In genomic region chr1:229507951-229508822, GRCh38 we compare ENCODE assay signal across 8 cellular contexts. TPM values are rescaled to one million over a fixed set of nuclear protein-coding genes. Genes with fewer than 3 reads are reported as not detected.
A peak's percentile ranks its signal among the peaks of the same experiment; 100 is the strongest.
DNase-seq lines count a peak whose midpoint lies in the region; ATAC-seq and TF ChIP-seq lines count a peak whose summit lies in the region.

NUP133 (minus strand) TSS chr1:229508341; CDS start chr1:229508249, 92 bp downstream.

- peak; percentile 94 for ATAC-seq in GM21619 (IDR thresholded peaks at IDR 0.05; ENCODE audit: unreplicated experiment)

- BruUV-seq in PC-9 (replicated peaks; lab: Mats Ljungman, UMichigan) = no TSS peak

- H3K4me3 ChIP-seq in Jurkat, Clone E6-1 (ENCODE audit: low read length) = peak within 1 kb of the TSS; percentile 96
- H3K4me3 ChIP-seq in PC-9 (peak within 1 kb of the TSS; percentile 74), epithelial cell of proximal tubule (ENCODE audit: low read depth, low read length) (peak within 1 kb of the TSS; percentile 77), mucosa of rectum (ENCODE audit: low read length in 2 of 2) (peak within 1 kb of the TSS; percentile 79 to 81)

- peak within 1 kb of the TSS; percentile 89 for H2AFZ ChIP-seq in PC-9

- H3K79me2 ChIP-seq in PC-9 (ENCODE audit: low read depth) = peaks cover 26% of the 10 kb centered on the region

- CTCF ChIA-PET in PC-9 (lab: Charles Lee) = interaction anchor here (0.5 kb wide), 1 partner anchor 897 kb away, joined by 8 read pairs; no protein-coding TSS in a partner anchor

- peak within 1 kb of the TSS; percentile 90 for H3K4me2 ChIP-seq in PC-9

- no peaks in the 10 kb centered on the region for H3K9me3 ChIP-seq in PC-9 (ENCODE audit: insufficient read depth, low read depth)
- H3K9me3 ChIP-seq in mucosa of rectum (ENCODE audit: control insufficient read depth in 2 of 2, low read length in 2 of 2) = no peaks in the 10 kb centered on the region

- peak within 1 kb of the TSS; percentile 85 to 98 for H3K9ac ChIP-seq in mucosa of rectum (ENCODE audit: low read depth in 1 of 2, low read length in 2 of 2)

- DNase-seq in DMS153 (lab: John Stamatoyannopoulos, UW) = peak; percentile 98
- DNase-seq in Jurkat, Clone E6-1 (ENCODE audit: low read depth, low spot score) = peak; percentile 97
- DNase-seq in PC-9 = peak; percentile 91 to 95
- DNase-seq in activated T-cell treated with anti-CD3 and anti-CD28 coated beads, Interleukin-2, amount 50 U/mL, for 1 hour = peak; percentile 98
- peak; percentile 82 for DNase-seq in epithelial cell of proximal tubule (ENCODE audit: low read depth)
- peak; percentile 100 for DNase-seq in stimulated activated CD8-positive, alpha-beta memory T cell treated with anti-CD3 and anti-CD28 coated beads, Interleukin-4, amount 100 ng/mL, for 48 hours

- no peaks in the 10 kb centered on the region for H3K9me2 ChIP-seq in PC-9 (ENCODE audit: insufficient read depth)

- H3K27ac ChIP-seq in PC-9 (peak within 1 kb of the TSS; percentile 73), mucosa of rectum (ENCODE audit: low read depth in 2 of 2, low read length in 2 of 2) (peak within 1 kb of the TSS; percentile 94)

- POLR2A ChIA-PET in PC-9 (lab: Charles Lee; ENCODE audit: unreplicated experiment) = interaction anchor here (0.6 to 0.7 kb wide), 3 partner anchors 30 to 1830 kb away, joined by 3 read pairs; partner anchors contain the start of gene SPRTN

- intact Hi-C loops in PC-9 (cut with micrococcal nuclease; ENCODE audit: unreplicated experiment) = loop anchor here (1.0 to 10.0 kb wide), 4 partner anchors 49 to 807 kb away; partner anchors contain the start of genes ABCB10, CCSAP, TAF5L and URB2

- no peaks in the 10 kb centered on the region for H3K36me3 ChIP-seq in PC-9 (ENCODE audit: low read depth)
- H3K36me3 ChIP-seq in mucosa of rectum (ENCODE audit: control insufficient read depth in 2 of 2, insufficient read depth in 2 of 2, low read length in 2 of 2) = peaks cover 0 to 3% of the 10 kb centered on the region in 2 donors

- H4K20me1 ChIP-seq in PC-9 (ENCODE audit: insufficient read depth) = no peaks in the 10 kb centered on the region

- H3K4me1 ChIP-seq in PC-9 (replicated peaks; ENCODE audit: insufficient read depth) (peaks cover 11% of the 10 kb centered on the region), mucosa of rectum (ENCODE audit: control insufficient read depth in 2 of 2, insufficient read depth in 2 of 2, low read length in 2 of 2) (peaks cover 8 to 11% of the 10 kb centered on the region in 2 donors)

- TF ChIP-seq CTCF in PC-9 (conservative IDR thresholded peaks at IDR 0.05) (no peak), epithelial cell of proximal tubule (conservative IDR thresholded peaks at IDR 0.05; ENCODE audit: low read depth, low read length) (no peak)

- H3K27me3 ChIP-seq in PC-9 (ENCODE audit: insufficient read depth, low read depth) (no peaks in the 10 kb centered on the region), mucosa of rectum (ENCODE audit: control insufficient read depth in 2 of 2, insufficient read depth in 2 of 2, low read length in 2 of 2) (no peaks in the 10 kb centered on the region)

- no peaks in the 10 kb centered on the region for H3F3A ChIP-seq in PC-9 (ENCODE audit: insufficient read depth, low read depth)

RNA-seq across cellular contexts. Expression of gene NUP133, which starts in this region (rescaled TPM):
- 40.8 TPM for polyA plus RNA-seq in Jurkat, Clone E6-1 (2012; ENCODE audit: insufficient read depth, insufficient read length)
- total RNA-seq in PC-9 (2021) (38.5 and 42.9 TPM in 2 replicates), epithelial cell of proximal tubule (34.9 and 41.1 TPM in 2 replicates)

Comparison
In these comparisons a context has a peak if more than half of its experiments do, and no peak if none do; other contexts are left out.
1. Peak in every context shown above with its lines: DNase-seq, ATAC-seq, H3K4me3 ChIP-seq and H3K27ac ChIP-seq.